20 cellular contexts compared by ENCODE assay signal in genomic region chr5:149756354-149756753, GRCh38. TPM values are rescaled to one million over a fixed set of nuclear protein-coding genes. Genes with fewer than 3 reads are reported as not detected.
DNase-seq lines count a peak whose midpoint lies in the region; ATAC-seq and TF ChIP-seq lines count a peak whose summit lies in the region.
"Had no signal": no experiment of that assay in that cellular context is flagged by ENCODE, and none has a peak within 500 bp of the region (broad histone marks: within the 10 kb centered on the region; RNA-seq: fewer than 3 reads in every experiment).

No MANE protein-coding gene starts in this region.

- H3K27me3 Mint-ChIP-seq in type B pancreatic cell: no peaks in the 10 kb centered on the region
- H3K27me3 Mint-ChIP-seq in activated CD8-positive, alpha-beta T cell treated with anti-CD3 and anti-CD28 coated beads, Interleukin-2, amount 10 ng/mL, durations not matched to agents 7 days and 5 days (ENCODE audit: low read depth): no peaks in the 10 kb centered on the region
- H3K27me3 Mint-ChIP-seq: CD4-positive, CD25-positive, alpha-beta regulatory T cell had no signal

- no peak overlapping the region for H3K4me3 ChIP-seq in psoas muscle
- H3K4me3 ChIP-seq: BLaER1, GM23248, MG63, SJSA1 had no signal

- no peak overlapping the region for H3K4me3 Mint-ChIP-seq in type B pancreatic cell
- no peak overlapping the region for H3K4me3 Mint-ChIP-seq in activated CD8-positive, alpha-beta T cell treated with anti-CD3 and anti-CD28 coated beads, Interleukin-2, amount 10 ng/mL, durations not matched to agents 7 days and 5 days
- H3K4me3 Mint-ChIP-seq: CD4-positive, CD25-positive, alpha-beta regulatory T cell had no signal

- H3K27ac Mint-ChIP-seq in type B pancreatic cell: peak overlapping the region; percentile 91
- no peak overlapping the region for H3K27ac Mint-ChIP-seq in activated CD8-positive, alpha-beta T cell treated with anti-CD3 and anti-CD28 coated beads, Interleukin-2, amount 10 ng/mL, durations not matched to agents 7 days and 5 days
- H3K27ac Mint-ChIP-seq: CD4-positive, CD25-positive, alpha-beta regulatory T cell had no signal

- POLR2A ChIA-PET in activated CD8-positive, alpha-beta T cell treated with anti-CD3 and anti-CD28 coated beads, Interleukin-2, amount 10 ng/mL, durations not matched to agents 7 days and 5 days (lab: Charles Lee): no interaction called here

- H3K9me3 ChIP-seq in psoas muscle: no peaks in the 10 kb centered on the region
- H3K9me3 ChIP-seq: BLaER1, MG63, SJSA1 had no signal

- H3K27ac ChIP-seq in psoas muscle: peak overlapping the region; percentile 20
- H3K27ac ChIP-seq: BLaER1, GM23248, SJSA1 had no signal

- H3K27me3 ChIP-seq in psoas muscle (ENCODE audit: insufficient read depth in 3 of 3, low read length in 2 of 3): no peaks in the 10 kb centered on the region
- H3K27me3 ChIP-seq: BLaER1, MG63 had no signal

- no peak for ATAC-seq in Right ventricle myocardium superior (ENCODE audit: poor library complexity)
- no peak for ATAC-seq in psoas muscle
- no peak for ATAC-seq in activated CD8-positive, alpha-beta T cell treated with anti-CD3 and anti-CD28 coated beads, Interleukin-2, amount 10 ng/mL, durations not matched to agents 7 days and 5 days
- ATAC-seq: PC-3, Right ventricle myocardium inferior had no signal

- intact Hi-C loops in cardiac septum (cut with DNase I) (no loop called here), Right ventricle myocardium superior (cut with DNase I) (no loop called here), psoas muscle (cut with DNase I) (loop anchor here in 1 of 2 donors (5.0 kb wide), 1 partner anchor 76 kb away; no protein-coding TSS in a partner anchor), posterior vena cava (cut with DNase I) (no loop called here)

- 69 to 94% (median 73%) methylated on average over 3 of the region's 3 CpGs for WGBS in psoas muscle, 3 donors

- no peaks in the 10 kb centered on the region for H3K36me3 ChIP-seq in psoas muscle (ENCODE audit: insufficient read depth in 1 of 2, low read depth in 1 of 2)
- H3K36me3 ChIP-seq: MG63, SJSA1 had no signal

- peak; percentile 53 for DNase-seq in cardiac septum (ENCODE audit: low spot score)
- no peak for DNase-seq in Right ventricle myocardium superior
- peak; percentile 38 for DNase-seq in cerebellum (ENCODE audit: low spot score)
- no peak for DNase-seq in psoas muscle
- DNase-seq in type B pancreatic cell (ENCODE audit: extremely low spot score, unreplicated experiment): no peak
- DNase-seq in activated CD8-positive, alpha-beta T cell treated with anti-CD3 and anti-CD28 coated beads, Interleukin-2, amount 10 ng/mL, durations not matched to agents 7 days and 5 days: no peak
- DNase-seq in posterior vena cava (ENCODE audit: low spot score): no peak
- DNase-seq in activated CD4-positive, alpha-beta T cell treated with anti-CD3 and anti-CD28 coated beads, Interleukin-2, amount 50 U/mL, for 4 hours: no peak
- DNase-seq: CD4-positive, CD25-positive, alpha-beta regulatory T cell; GM23248; H7; KG1; MG63; NCI-H1105 treated with DMSO at 0.1 percent for 48 hours; NCI-H748 treated with DMSO at 0.1 percent for 48 hours; NK-92 treated with Interleukin-12 subunit alpha and Interleukin-12 subunit beta, amount 100 ng/mL, for 24 hours; PC-3 had no signal

- H3K4me1 ChIP-seq in psoas muscle: peaks cover 81% of the 10 kb centered on the region
- H3K4me1 ChIP-seq: SJSA1 had no signal

- no peaks in the 10 kb centered on the region for H3K9me3 Mint-ChIP-seq in type B pancreatic cell
- no peaks in the 10 kb centered on the region for H3K9me3 Mint-ChIP-seq in activated CD8-positive, alpha-beta T cell treated with anti-CD3 and anti-CD28 coated beads, Interleukin-2, amount 10 ng/mL, durations not matched to agents 7 days and 5 days (ENCODE audit: insufficient read depth)

- CTCF ChIA-PET in activated CD8-positive, alpha-beta T cell treated with anti-CD3 and anti-CD28 coated beads, Interleukin-2, amount 10 ng/mL, durations not matched to agents 7 days and 5 days (lab: Charles Lee): no interaction called here

- peaks cover 48% of the 10 kb centered on the region for H3K4me1 Mint-ChIP-seq in type B pancreatic cell (ENCODE audit: unreplicated experiment)
- peaks cover 4% of the 10 kb centered on the region for H3K4me1 Mint-ChIP-seq in activated CD8-positive, alpha-beta T cell treated with anti-CD3 and anti-CD28 coated beads, Interleukin-2, amount 10 ng/mL, durations not matched to agents 7 days and 5 days (ENCODE audit: low read depth)

- TF ChIP-seq CTCF in psoas muscle (IDR thresholded peaks at IDR 0.05) (no peak), type B pancreatic cell (conservative IDR thresholded peaks at IDR 0.05) (no peak)

- H3K36me3 Mint-ChIP-seq in type B pancreatic cell: no peaks in the 10 kb centered on the region
- peaks cover 4% of the 10 kb centered on the region for H3K36me3 Mint-ChIP-seq in activated CD8-positive, alpha-beta T cell treated with anti-CD3 and anti-CD28 coated beads, Interleukin-2, amount 10 ng/mL, durations not matched to agents 7 days and 5 days (ENCODE audit: low read depth)

RNA-seq across cellular contexts. Expression of gene PPARGC1B, which starts 26.2 kb away (rescaled TPM):
- total RNA-seq in cardiac septum (18.9 TPM), Right ventricle myocardium superior (27.9 TPM), cerebellum (3.2 TPM), psoas muscle (1 to 10 TPM; 4.6 to 9.5 (median 6.8) TPM), type B pancreatic cell (ENCODE audit: low replicate concordance) (5.4 and 8.5 TPM in 2 replicates), posterior vena cava (1 to 10 TPM; 7.2 to 8.7 TPM)
- 1 to 10 TPM in 2 of 3 donors, under 1 TPM in 1; 0.93 to 3.1 (median 2.1) TPM for polyA plus RNA-seq in psoas muscle
- total RNA-seq in activated CD8-positive, alpha-beta T cell treated with anti-CD3 and anti-CD28 coated beads, Interleukin-2, amount 10 ng/mL, durations not matched to agents 7 days and 5 days: 1 to 10 TPM; 9.4 to 9.6 TPM

Comparison
In these comparisons a context has a peak if more than half of its experiments do, and no peak if none do; other contexts are left out.
1. DNase-seq: peak in cardiac septum (single experiment) and cerebellum (single experiment); none in Right ventricle myocardium superior (single experiment), psoas muscle (0 of 2), type B pancreatic cell (single experiment), activated CD8-positive, alpha-beta T cell treated with anti-CD3 and anti-CD28 coated beads, Interleukin-2, amount 10 ng/mL, durations not matched to agents 7 days and 5 days (single experiment), posterior vena cava (single experiment) and activated CD4-positive, alpha-beta T cell treated with anti-CD3 and anti-CD28 coated beads, Interleukin-2, amount 50 U/mL, for 4 hours (0 of 2).